1 cellular context compared by ENCODE assay signal in genomic region chr11:83073248-83073647, GRCh38.
TF ChIP-seq lines count a peak whose summit lies in the region.

No MANE protein-coding gene starts in this region.

TF ChIP-seq in A549, 52 proteins besides CTCF, POLR2A, EP300 and RAD21 (continued from another document):
- no peak for TF ChIP-seq EHMT2 (IDR thresholded peaks at IDR 0.05; ENCODE audit: low read depth)
- no peak for TF ChIP-seq GATA3 (IDR thresholded peaks at IDR 0.05; ENCODE audit: borderline replicate concordance)
- TF ChIP-seq TFCP2L1 (CRISPR knock-in tag; IDR thresholded peaks at IDR 0.05): no peak
- no peak for TF ChIP-seq MYC (IDR thresholded peaks at IDR 0.05; ENCODE audit: borderline replicate concordance, low read length)
- TF ChIP-seq, protein P1, sequence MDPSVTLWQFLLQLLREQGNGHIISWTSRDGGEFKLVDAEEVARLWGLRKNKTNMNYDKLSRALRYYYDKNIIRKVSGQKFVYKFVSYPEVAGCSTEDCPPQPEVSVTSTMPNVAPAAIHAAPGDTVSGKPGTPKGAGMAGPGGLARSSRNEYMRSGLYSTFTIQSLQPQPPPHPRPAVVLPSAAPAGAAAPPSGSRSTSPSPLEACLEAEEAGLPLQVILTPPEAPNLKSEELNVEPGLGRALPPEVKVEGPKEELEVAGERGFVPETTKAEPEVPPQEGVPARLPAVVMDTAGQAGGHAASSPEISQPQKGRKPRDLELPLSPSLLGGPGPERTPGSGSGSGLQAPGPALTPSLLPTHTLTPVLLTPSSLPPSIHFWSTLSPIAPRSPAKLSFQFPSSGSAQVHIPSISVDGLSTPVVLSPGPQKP (IDR thresholded peaks at IDR 0.05; ENCODE audit: low read depth, low read length): no peak
- TF ChIP-seq ATOH8 (CRISPR knock-in tag; IDR thresholded peaks at IDR 0.05; ENCODE audit: low read depth): no peak
- no peak for TF ChIP-seq ESRRA (IDR thresholded peaks at IDR 0.05; ENCODE audit: borderline replicate concordance, low read length)
- no peak for TF ChIP-seq MAZ (IDR thresholded peaks at IDR 0.05; ENCODE audit: borderline replicate concordance, low read depth, low read length)
